ENCODE assay signal across 2 cellular contexts in the genomic region with DNA sequence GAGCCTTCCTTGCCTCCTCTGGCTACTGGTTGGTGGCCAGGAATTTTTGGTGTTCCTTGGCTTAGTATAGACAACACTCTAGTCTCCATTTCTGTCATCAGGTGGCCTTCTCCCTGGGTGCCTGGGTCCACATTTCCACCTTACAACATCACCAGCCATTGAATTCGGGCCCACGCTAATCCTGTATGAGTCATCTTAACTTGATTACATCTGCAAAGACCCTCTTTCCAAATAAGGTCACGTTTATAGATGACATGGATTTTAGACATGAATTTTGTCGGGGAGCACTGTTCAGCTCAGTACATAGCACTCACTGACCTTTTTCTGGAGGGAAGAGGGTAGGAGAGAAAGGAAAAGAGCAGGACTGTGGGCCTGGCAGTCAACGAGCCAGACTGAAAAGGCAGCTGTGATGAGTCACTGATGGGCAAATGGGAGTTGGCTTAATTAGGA.
TF ChIP-seq lines count a peak whose summit lies in the region.

No MANE protein-coding gene starts in this region.

TF ChIP-seq in SK-N-SH treated with all-trans-retinoic acid at 6 μM for 48 hours, 23 proteins besides CTCF, POLR2A, EP300 and RAD21:
- TF ChIP-seq ESRRG (CRISPR knock-in tag; IDR thresholded peaks at IDR 0.05) (no peak), TCF4 (CRISPR knock-in tag; IDR thresholded peaks at IDR 0.05; ENCODE audit: borderline replicate concordance) (no peak), ZC3H10 (CRISPR knock-in tag; IDR thresholded peaks at IDR 0.05) (no peak), OSR1 (CRISPR knock-in tag; IDR thresholded peaks at IDR 0.05) (no peak), CSDC2 (CRISPR knock-in tag; IDR thresholded peaks at IDR 0.05) (no peak), ARNTL (CRISPR knock-in tag; IDR thresholded peaks at IDR 0.05; ENCODE audit: borderline replicate concordance, low read depth) (no peak), RARB (CRISPR knock-in tag; IDR thresholded peaks at IDR 0.05) (no peak), CSRNP3 (CRISPR knock-in tag; IDR thresholded peaks at IDR 0.05) (no peak), PPARA (CRISPR knock-in tag; IDR thresholded peaks at IDR 0.05; ENCODE audit: borderline replicate concordance) (no peak), BACH2 (CRISPR knock-in tag; IDR thresholded peaks at IDR 0.05; ENCODE audit: borderline replicate concordance) (no peak), POU6F1 (CRISPR knock-in tag; IDR thresholded peaks at IDR 0.05; ENCODE audit: borderline replicate concordance, low read depth) (no peak), CREB5 (CRISPR knock-in tag; IDR thresholded peaks at IDR 0.05; ENCODE audit: low read depth) (no peak), ISL1 (CRISPR knock-in tag; IDR thresholded peaks at IDR 0.05) (no peak)
- TF ChIP-seq, protein P1, sequence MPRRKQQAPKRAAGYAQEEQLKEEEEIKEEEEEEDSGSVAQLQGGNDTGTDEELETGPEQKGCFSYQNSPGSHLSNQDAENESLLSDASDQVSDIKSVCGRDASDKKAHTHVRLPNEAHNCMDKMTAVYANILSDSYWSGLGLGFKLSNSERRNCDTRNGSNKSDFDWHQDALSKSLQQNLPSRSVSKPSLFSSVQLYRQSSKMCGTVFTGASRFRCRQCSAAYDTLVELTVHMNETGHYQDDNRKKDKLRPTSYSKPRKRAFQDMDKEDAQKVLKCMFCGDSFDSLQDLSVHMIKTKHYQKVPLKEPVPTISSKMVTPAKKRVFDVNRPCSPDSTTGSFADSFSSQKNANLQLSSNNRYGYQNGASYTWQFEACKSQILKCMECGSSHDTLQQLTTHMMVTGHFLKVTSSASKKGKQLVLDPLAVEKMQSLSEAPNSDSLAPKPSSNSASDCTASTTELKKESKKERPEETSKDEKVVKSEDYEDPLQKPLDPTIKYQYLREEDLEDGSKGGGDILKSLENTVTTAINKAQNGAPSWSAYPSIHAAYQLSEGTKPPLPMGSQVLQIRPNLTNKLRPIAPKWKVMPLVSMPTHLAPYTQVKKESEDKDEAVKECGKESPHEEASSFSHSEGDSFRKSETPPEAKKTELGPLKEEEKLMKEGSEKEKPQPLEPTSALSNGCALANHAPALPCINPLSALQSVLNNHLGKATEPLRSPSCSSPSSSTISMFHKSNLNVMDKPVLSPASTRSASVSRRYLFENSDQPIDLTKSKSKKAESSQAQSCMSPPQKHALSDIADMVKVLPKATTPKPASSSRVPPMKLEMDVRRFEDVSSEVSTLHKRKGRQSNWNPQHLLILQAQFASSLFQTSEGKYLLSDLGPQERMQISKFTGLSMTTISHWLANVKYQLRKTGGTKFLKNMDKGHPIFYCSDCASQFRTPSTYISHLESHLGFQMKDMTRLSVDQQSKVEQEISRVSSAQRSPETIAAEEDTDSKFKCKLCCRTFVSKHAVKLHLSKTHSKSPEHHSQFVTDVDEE (CRISPR knock-in tag; IDR thresholded peaks at IDR 0.05) = no peak
- TF ChIP-seq, protein P2, sequence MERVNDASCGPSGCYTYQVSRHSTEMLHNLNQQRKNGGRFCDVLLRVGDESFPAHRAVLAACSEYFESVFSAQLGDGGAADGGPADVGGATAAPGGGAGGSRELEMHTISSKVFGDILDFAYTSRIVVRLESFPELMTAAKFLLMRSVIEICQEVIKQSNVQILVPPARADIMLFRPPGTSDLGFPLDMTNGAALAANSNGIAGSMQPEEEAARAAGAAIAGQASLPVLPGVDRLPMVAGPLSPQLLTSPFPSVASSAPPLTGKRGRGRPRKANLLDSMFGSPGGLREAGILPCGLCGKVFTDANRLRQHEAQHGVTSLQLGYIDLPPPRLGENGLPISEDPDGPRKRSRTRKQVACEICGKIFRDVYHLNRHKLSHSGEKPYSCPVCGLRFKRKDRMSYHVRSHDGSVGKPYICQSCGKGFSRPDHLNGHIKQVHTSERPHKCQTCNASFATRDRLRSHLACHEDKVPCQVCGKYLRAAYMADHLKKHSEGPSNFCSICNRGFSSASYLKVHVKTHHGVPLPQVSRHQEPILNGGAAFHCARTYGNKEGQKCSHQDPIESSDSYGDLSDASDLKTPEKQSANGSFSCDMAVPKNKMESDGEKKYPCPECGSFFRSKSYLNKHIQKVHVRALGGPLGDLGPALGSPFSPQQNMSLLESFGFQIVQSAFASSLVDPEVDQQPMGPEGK (CRISPR knock-in tag; IDR thresholded peaks at IDR 0.05; ENCODE audit: borderline replicate concordance) = no peak

TF ChIP-seq in SK-N-SH, 30 proteins besides CTCF, POLR2A, EP300 and RAD21:
- TF ChIP-seq, protein P3, sequence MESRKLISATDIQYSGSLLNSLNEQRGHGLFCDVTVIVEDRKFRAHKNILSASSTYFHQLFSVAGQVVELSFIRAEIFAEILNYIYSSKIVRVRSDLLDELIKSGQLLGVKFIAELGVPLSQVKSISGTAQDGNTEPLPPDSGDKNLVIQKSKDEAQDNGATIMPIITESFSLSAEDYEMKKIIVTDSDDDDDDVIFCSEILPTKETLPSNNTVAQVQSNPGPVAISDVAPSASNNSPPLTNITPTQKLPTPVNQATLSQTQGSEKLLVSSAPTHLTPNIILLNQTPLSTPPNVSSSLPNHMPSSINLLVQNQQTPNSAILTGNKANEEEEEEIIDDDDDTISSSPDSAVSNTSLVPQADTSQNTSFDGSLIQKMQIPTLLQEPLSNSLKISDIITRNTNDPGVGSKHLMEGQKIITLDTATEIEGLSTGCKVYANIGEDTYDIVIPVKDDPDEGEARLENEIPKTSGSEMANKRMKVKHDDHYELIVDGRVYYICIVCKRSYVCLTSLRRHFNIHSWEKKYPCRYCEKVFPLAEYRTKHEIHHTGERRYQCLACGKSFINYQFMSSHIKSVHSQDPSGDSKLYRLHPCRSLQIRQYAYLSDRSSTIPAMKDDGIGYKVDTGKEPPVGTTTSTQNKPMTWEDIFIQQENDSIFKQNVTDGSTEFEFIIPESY (IDR thresholded peaks at IDR 0.05; ENCODE audit: borderline replicate concordance, low read depth) = no peak
- TF ChIP-seq FOXM1 (IDR thresholded peaks at IDR 0.05; ENCODE audit: low read depth) (no peak), RFX5 (IDR thresholded peaks at IDR 0.05; ENCODE audit: low read length) (no peak), USF1 (IDR thresholded peaks at IDR 0.05; ENCODE audit: borderline replicate concordance, low read depth) (no peak), TAF1 (IDR thresholded peaks at IDR 0.05; ENCODE audit: borderline replicate concordance, low read depth, low read length) (no peak), MXI1 (IDR thresholded peaks at IDR 0.05; ENCODE audit: low read depth, low read length) (no peak), JUND (IDR thresholded peaks at IDR 0.05) (no peak), REST (IDR thresholded peaks at IDR 0.05; ENCODE audit: low read depth, low read length) (no peak), YY1 (IDR thresholded peaks at IDR 0.05; ENCODE audit: low read depth) (no peak)
